ENCODE assay signal across 8 cellular contexts in genomic region chr1:89843279-89844121, GRCh38. TPM values are rescaled to one million over a fixed set of nuclear protein-coding genes. Genes with fewer than 3 reads are reported as not detected.
DNase-seq lines count a peak whose midpoint lies in the region; ATAC-seq and TF ChIP-seq lines count a peak whose summit lies in the region.

No MANE protein-coding gene starts in this region.

- peaks cover 36% of the 10 kb centered on the region for H3K4me1 ChIP-seq in ACC112 (ENCODE audit: control insufficient read depth, insufficient read depth, low read length, unreplicated experiment)
- peaks cover 1 to 5% of the 10 kb centered on the region in 2 donors for H3K4me1 ChIP-seq in lung (ENCODE audit: control insufficient read depth in 2 of 2, insufficient read depth in 2 of 2, low read length in 2 of 2)

- ATAC-seq in GM18520 (IDR thresholded peaks at IDR 0.05; ENCODE audit: unreplicated experiment) (peak; percentile 75), HG03039 (IDR thresholded peaks at IDR 0.05; ENCODE audit: unreplicated experiment) (peak; percentile 91), lung (ENCODE audit: insufficient read depth, low FRiP score) (peak; percentile 96)

- peaks cover 46% of the 10 kb centered on the region for H3K79me2 ChIP-seq in ACC112 (ENCODE audit: control insufficient read depth, insufficient read depth, low read length, unreplicated experiment)

- H3K27ac ChIP-seq in ACC112 (ENCODE audit: low read depth, low read length) (peak overlapping the region; percentile 44; the same call in 1 of the 2 replicates), dorsolateral prefrontal cortex (peak overlapping the region in 58 of 59 donors; percentile 20 to 90 (median 84)), lung (ENCODE audit: low read depth in 1 of 2, low read length in 1 of 2) (peak overlapping the region; percentile 68 to 88)

- H3K36me3 ChIP-seq in ACC112 (ENCODE audit: insufficient read depth, low read length) (no peaks in the 10 kb centered on the region), lung (ENCODE audit: control insufficient read depth in 2 of 2, insufficient read depth in 2 of 2, low read length in 2 of 2) (peaks cover 0 to 4% of the 10 kb centered on the region in 2 donors)

- DNase-seq in NCI-H345 treated with DMSO at 0.1 percent for 48 hours (lab: John Stamatoyannopoulos, UW; ENCODE audit: unreplicated experiment) (peak; percentile 65), dorsolateral prefrontal cortex (peak; percentile 55 to 83 (median 72)), lung (ENCODE audit: low spot score) (peak; percentile 68)
- DNase-seq in activated CD4-positive, alpha-beta T cell treated with anti-CD3 and anti-CD28 coated beads, Interleukin-2, amount 50 U/mL, for 1 hour = peak; percentile 74
- peak; percentile 55 for DNase-seq in stimulated activated CD8-positive, alpha-beta memory T cell treated with anti-CD3 and anti-CD28 coated beads, Interleukin-12 subunit alpha, Interleukin-12 subunit beta, amount 100 ng/mL, for 1 hour (ENCODE audit: low read depth)

- no peaks in the 10 kb centered on the region for H3K9me3 ChIP-seq in lung (ENCODE audit: control insufficient read depth in 2 of 2, insufficient read depth in 1 of 2, low read length in 1 of 2)

- H3K4me3 ChIP-seq in ACC112 (ENCODE audit: low read depth, low read length) (peak overlapping the region; percentile 92), dorsolateral prefrontal cortex (peak overlapping the region; percentile 61 to 85 (median 73)), lung (peak overlapping the region; percentile 73)

- TF ChIP-seq CTCF in dorsolateral prefrontal cortex (IDR thresholded peaks at IDR 0.05 in 54 of 56, conservative IDR thresholded peaks at IDR 0.05 in 2 of 56; ENCODE audit: low read depth in 1 of 56, partially characterized antibody in 56 of 56) (peak in 55 of 56 donors; percentile 12 to 84 (median 60)), lung (IDR thresholded peaks at IDR 0.05; ENCODE audit: control extremely low read depth, extremely low read depth) (peak; percentile 31)

- 2 to 6% methylated on average over 59 to 63 of the region's 63 CpGs for whole genome bisulfite sequencing in lung, 2 donors

- peak overlapping the region; percentile 96 for H2AFZ ChIP-seq in ACC112 (ENCODE audit: low read length, unreplicated experiment)

- intact Hi-C loops in dorsolateral prefrontal cortex (cut with DNase I) = loop anchor here (2.0 to 5.0 kb wide), 4 partner anchors 34 to 143 kb away; no protein-coding TSS in a partner anchor

- H3K27me3 ChIP-seq in ACC112 (ENCODE audit: insufficient read depth, low read length) (no peaks in the 10 kb centered on the region), dorsolateral prefrontal cortex (no peaks in the 10 kb centered on the region), lung (ENCODE audit: control insufficient read depth, insufficient read depth) (no peaks in the 10 kb centered on the region)

RNA-seq across cellular contexts. Expression of gene LRRC8D, which starts 22.7 kb away (rescaled TPM):
- total RNA-seq in dorsolateral prefrontal cortex (100 to 1,000 TPM in 1 of 120 experiments, 10 to 100 TPM in 119; 24.3 to 104 (median 44.2) TPM), lung (10 to 100 TPM; 10.2 to 24.2 TPM)
- 10 to 100 TPM in 1 of 2 donors, 1 to 10 TPM in 1; 5.1 to 12.4 TPM for polyA plus RNA-seq in lung

Comparison
In these comparisons a context has a peak if more than half of its experiments do, and no peak if none do; other contexts are left out.
1. Peak in every context shown above with its lines: DNase-seq, ATAC-seq, H3K4me3 ChIP-seq and H3K27ac ChIP-seq.